Comparison of ENCODE assay signal across 8 cellular contexts in genomic region chr7:116211006-116211912, GRCh38. TPM values are rescaled to one million over a fixed set of nuclear protein-coding genes. Genes with fewer than 3 reads are reported as not detected.
DNase-seq lines count a peak whose midpoint lies in the region; ATAC-seq, FAIRE-seq and TF ChIP-seq lines count a peak whose summit lies in the region.

No MANE protein-coding gene starts in this region.

- ATAC-seq in GM21390 (IDR thresholded peaks at IDR 0.05; ENCODE audit: unreplicated experiment) (peak; percentile 71), Right ventricle myocardium superior (ENCODE audit: poor library complexity) (peak; percentile 86)

- H3K27me3 Mint-ChIP-seq in progenitor cell of endocrine pancreas = peaks cover 4% of the 10 kb centered on the region

- no peak for FAIRE-seq in HTR-8/SVneo (lab: Jason Lieb, UNC)

- no peaks in the 10 kb centered on the region for H3K9me3 ChIP-seq in uterus

- peaks cover 20% of the 10 kb centered on the region for H3K4me1 Mint-ChIP-seq in progenitor cell of endocrine pancreas (ENCODE audit: low read depth)

- H3K9me3 Mint-ChIP-seq in progenitor cell of endocrine pancreas (ENCODE audit: low read depth) = no peaks in the 10 kb centered on the region

- peak; percentile 54 for DNase-seq in DMS153 (lab: John Stamatoyannopoulos, UW)
- peak; percentile 53 for DNase-seq in HTR-8/SVneo (ENCODE audit: insufficient read length, low spot score)
- peak; percentile 20 for DNase-seq in SIG-M5 (lab: John Stamatoyannopoulos, UW)
- DNase-seq in activated gamma-delta T cell treated with anti-CD3 and anti-CD28 coated beads, Interleukin-2, amount 50 U/mL, for 16 hours (ENCODE audit: low read depth) = peak; percentile 57
- DNase-seq in Right ventricle myocardium superior = peak; percentile 73
- peak; percentile 59 for DNase-seq in progenitor cell of endocrine pancreas (ENCODE audit: low spot score, unreplicated experiment)
- peak; percentile 58 to 77 for DNase-seq in uterus

- H3K4me3 ChIP-seq in uterus = peak overlapping the region; percentile 55

- H3K36me3 ChIP-seq in uterus = no peaks in the 10 kb centered on the region

- intact Hi-C loops in Right ventricle myocardium superior (cut with DNase I) = no loop called here
- intact Hi-C loops in uterus (cut with DNase I; ENCODE audit: low total_unique reads) = no loop called here

- peaks cover 2% of the 10 kb centered on the region for H3K36me3 Mint-ChIP-seq in progenitor cell of endocrine pancreas (ENCODE audit: insufficient read depth)

- peak overlapping the region; percentile 90 for H3K4me3 Mint-ChIP-seq in progenitor cell of endocrine pancreas (ENCODE audit: low read depth)

- H3K27ac ChIP-seq in uterus = peak overlapping the region; percentile 89 to 98

- H3K4me1 ChIP-seq in uterus = no peaks in the 10 kb centered on the region

- TF ChIP-seq POLR2A in uterus (IDR thresholded peaks at IDR 0.05) = peak; percentile 77 to 92

- peak overlapping the region; percentile 100 for H3K27ac Mint-ChIP-seq in progenitor cell of endocrine pancreas

- no peaks in the 10 kb centered on the region for H3K27me3 ChIP-seq in uterus

- TF ChIP-seq CTCF in progenitor cell of endocrine pancreas (IDR thresholded peaks at IDR 0.05; ENCODE audit: unreplicated experiment) = no peak
- no peak for TF ChIP-seq CTCF in uterus (IDR thresholded peaks at IDR 0.05)

RNA-seq across cellular contexts. Expression of gene TES, which starts 0.9 kb away (rescaled TPM):
- total RNA-seq in Right ventricle myocardium superior = 19.0 TPM
- total RNA-seq in progenitor cell of endocrine pancreas = 123 and 140 TPM in 2 replicates
- 100 to 1,000 TPM; 115 to 189 (median 146) TPM for total RNA-seq in uterus

Comparison
In these comparisons a context has a peak if more than half of its experiments do, and no peak if none do; other contexts are left out.
1. Peak in every context shown above with its lines: DNase-seq, ATAC-seq, H3K4me3 ChIP-seq and H3K27ac ChIP-seq.
2. DNase-seq: peak in every context shown above with its lines; median percentile 73 in Right ventricle myocardium superior; 68 in uterus; 59 in progenitor cell of endocrine pancreas; 57 in activated gamma-delta T cell treated with anti-CD3 and anti-CD28 coated beads, Interleukin-2, amount 50 U/mL, for 16 hours; 54 in DMS153; 53 in HTR-8/SVneo; 20 in SIG-M5.